ENCODE assay signal across 7 cellular contexts in the genomic region with DNA sequence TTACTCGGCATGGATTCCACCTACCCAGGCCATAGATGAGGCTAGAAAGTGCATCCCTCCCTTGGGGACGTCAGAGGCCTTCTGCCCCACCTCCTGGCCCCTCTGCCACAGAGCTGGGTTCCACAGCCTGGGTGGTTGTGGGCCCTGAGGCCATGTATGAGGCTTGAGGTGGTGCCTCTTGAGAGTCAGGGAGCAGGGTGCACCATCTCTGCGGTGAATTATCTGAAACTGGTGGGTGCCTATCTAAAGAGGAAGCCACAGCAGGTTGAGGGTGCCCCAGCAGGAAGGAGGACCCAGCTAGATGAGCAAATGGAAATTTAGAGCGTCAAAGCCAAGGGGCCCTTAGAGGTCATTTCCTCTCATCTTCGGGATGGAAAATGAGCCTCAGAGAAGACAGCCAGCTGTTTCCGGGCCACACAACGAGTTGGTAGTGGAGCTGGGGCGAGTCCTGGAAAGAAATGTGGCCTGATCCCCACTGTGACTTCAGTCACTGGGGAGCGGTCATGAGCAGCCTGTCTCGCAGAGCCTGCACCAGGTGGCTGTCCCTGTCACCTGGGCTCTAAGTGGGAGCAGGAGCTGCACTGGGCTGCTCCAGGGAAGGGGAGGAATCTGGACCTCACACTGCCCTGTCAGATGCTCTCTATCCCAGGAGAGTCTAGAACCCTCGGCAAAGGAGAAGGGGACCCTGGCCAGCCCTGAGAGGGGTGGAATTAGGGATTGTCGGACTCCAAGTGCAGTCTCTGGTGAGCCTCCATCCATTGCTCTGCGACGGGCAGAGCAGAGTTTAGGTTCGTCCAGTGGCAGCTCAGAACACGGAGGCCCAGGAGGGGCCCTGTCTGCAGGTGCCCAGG. TPM values are rescaled to one million over a fixed set of nuclear protein-coding genes. Genes with fewer than 3 reads are reported as not detected.
DNase-seq lines count a peak whose midpoint lies in the region; ATAC-seq, FAIRE-seq and TF ChIP-seq lines count a peak whose summit lies in the region.

No MANE protein-coding gene starts in this region.

- H4K20me1 ChIP-seq in endothelial cell of umbilical vein (replicated peaks; ENCODE audit: control insufficient read depth, extremely low read depth, insufficient read depth, low read length) (no peaks in the 10 kb centered on the region), smooth muscle cell (ENCODE audit: low read depth) (no peaks in the 10 kb centered on the region)

- ATAC-seq in GM19452 (IDR thresholded peaks at IDR 0.05; ENCODE audit: unreplicated experiment) (peak; percentile 52), HG03558 (IDR thresholded peaks at IDR 0.05; ENCODE audit: extremely low read depth, unreplicated experiment) (peak; percentile 24)

- BruUV-seq in endothelial cell of umbilical vein (replicated peaks; lab: Mats Ljungman, UMichigan): no TSS peak

- H3K36me3 ChIP-seq in endothelial cell of umbilical vein (ENCODE audit: control insufficient read depth in 2 of 2, extremely low read depth in 1 of 2, insufficient read depth in 2 of 2, low read length in 2 of 2): peaks cover 0 to 3% of the 10 kb centered on the region in 2 experiments
- no peaks in the 10 kb centered on the region for H3K36me3 ChIP-seq in smooth muscle cell (ENCODE audit: low read depth)

- FAIRE-seq in endothelial cell of umbilical vein (lab: Jason Lieb, UNC): no peak

- dilution Hi-C loops in endothelial cell of umbilical vein (cut with MboI; ENCODE audit: extremely low pct_ligation_motif_present, low sequenced_read_pairs): no loop called here

- CTCF ChIA-PET in endothelial cell of umbilical vein (lab: Charles Lee): interaction anchor here (1.4 to 2.1 kb wide), 6 partner anchors 11 to 87 kb away, joined by 4 to 7 read pairs (median 4); no protein-coding TSS in a partner anchor

- H3K4me1 ChIP-seq in endothelial cell of umbilical vein (ENCODE audit: control insufficient read depth, extremely low read depth, insufficient read depth, low read length) (peaks cover 13% of the 10 kb centered on the region), smooth muscle cell (ENCODE audit: low read depth) (no peaks in the 10 kb centered on the region)

- H3K27me3 ChIP-seq in endothelial cell of umbilical vein (ENCODE audit: control insufficient read depth in 2 of 2, insufficient read depth in 2 of 2, low read length in 2 of 2) (no peaks in the 10 kb centered on the region), smooth muscle cell (ENCODE audit: low read depth) (no peaks in the 10 kb centered on the region)

- H2AFZ ChIP-seq in endothelial cell of umbilical vein (ENCODE audit: low read depth, low read length) (no peak overlapping the region), smooth muscle cell (ENCODE audit: low read depth) (no peak overlapping the region)

- H3K9me1 ChIP-seq in endothelial cell of umbilical vein (replicated peaks; ENCODE audit: control insufficient read depth, extremely low read depth, insufficient read depth, low read length): no peaks in the 10 kb centered on the region

- DNase-seq in activated CD4-positive, alpha-beta T cell treated with anti-CD3 and anti-CD28 coated beads, Interleukin-2, amount 50 U/mL, for 1 hour: peak; percentile 70
- DNase-seq in endothelial cell of umbilical vein (ENCODE audit: low read depth, low spot score) (no peak), smooth muscle cell (lab: John Stamatoyannopoulos, UW; ENCODE audit: unreplicated experiment) (no peak), dedifferentiated amniotic fluid mesenchymal stem cell (ENCODE audit: extremely low spot score) (no peak), NCI-H774 (lab: John Stamatoyannopoulos, UW) (no peak)

- POLR2A ChIA-PET in endothelial cell of umbilical vein (lab: Charles Lee): no interaction called here

- H3K27ac ChIP-seq in endothelial cell of umbilical vein (ENCODE audit: insufficient read depth, low read depth, low read length) (peak overlapping the region; percentile 43), smooth muscle cell (ENCODE audit: low read depth) (peak overlapping the region; percentile 55)

- H3K9me3 ChIP-seq in endothelial cell of umbilical vein (replicated peaks; ENCODE audit: control insufficient read depth, insufficient read depth, low read length): no peaks in the 10 kb centered on the region
- H3K9me3 ChIP-seq in smooth muscle cell (replicated peaks; ENCODE audit: low read depth): no peaks in the 10 kb centered on the region

- H3K9ac ChIP-seq in endothelial cell of umbilical vein (replicated peaks; ENCODE audit: extremely low read depth, insufficient read depth, low read length) (no peak overlapping the region), smooth muscle cell (ENCODE audit: low read depth) (no peak overlapping the region)

- 68% methylated on average over 16 of the region's 16 CpGs for WGBS in smooth muscle cell (ENCODE audit: low lambda C conversion rate)

- no peak overlapping the region for H3K4me3 ChIP-seq in endothelial cell of umbilical vein (replicated peaks in 1 of 3; ENCODE audit: insufficient read depth in 1 of 3, low read depth in 1 of 3, low read length in 3 of 3)
- H3K4me3 ChIP-seq in smooth muscle cell: no peak overlapping the region

- TF ChIP-seq CTCF in endothelial cell of umbilical vein (IDR thresholded peaks at IDR 0.05; ENCODE audit: extremely low read depth in 1 of 2, insufficient read depth in 1 of 2, low read depth in 1 of 2, low read length in 2 of 2) (no peak), smooth muscle cell (IDR thresholded peaks at IDR 0.05; ENCODE audit: borderline replicate concordance, insufficient read depth, poor library complexity, severe bottlenecking) (no peak)

- no peaks in the 10 kb centered on the region for H3F3A ChIP-seq in smooth muscle cell (ENCODE audit: low read depth)

- H3K79me2 ChIP-seq in endothelial cell of umbilical vein (ENCODE audit: control insufficient read depth, insufficient read depth, low read length): no peaks in the 10 kb centered on the region
- H3K79me2 ChIP-seq in smooth muscle cell (ENCODE audit: low read depth): no peaks in the 10 kb centered on the region

- no peak overlapping the region for H3K4me2 ChIP-seq in endothelial cell of umbilical vein (ENCODE audit: insufficient read depth, low read length)
- H3K4me2 ChIP-seq in smooth muscle cell: no peak overlapping the region

- intact Hi-C loops in endothelial cell of umbilical vein (cut with micrococcal nuclease): no loop called here

- no peak for TF ChIP-seq POLR2A in endothelial cell of umbilical vein (IDR thresholded peaks at IDR 0.05; ENCODE audit: low read depth, low read length)

TF ChIP-seq in endothelial cell of umbilical vein, 7 proteins besides CTCF, POLR2A, EP300 and RAD21:
- TF ChIP-seq MYC (IDR thresholded peaks at IDR 0.05; ENCODE audit: low read depth, low read length) (no peak), POLR2AphosphoS5 (IDR thresholded peaks at IDR 0.05; ENCODE audit: insufficient read depth, low read depth, low read length) (no peak), GATA2 (IDR thresholded peaks at IDR 0.05; ENCODE audit: insufficient read depth, insufficient read length, low read depth, low read length) (no peak), JUN (IDR thresholded peaks at IDR 0.05; ENCODE audit: borderline replicate concordance, insufficient read depth, insufficient read length, low read depth) (no peak), EZH2 (IDR thresholded peaks at IDR 0.05; ENCODE audit: borderline replicate concordance, low read depth, low read length, severe bottlenecking) (no peak)

RNA-seq across cellular contexts. Expression of gene ADORA2A, which starts 7.3 kb away (rescaled TPM):
- total RNA-seq in endothelial cell of umbilical vein (17.1 and 20.0 TPM in 2 replicates), smooth muscle cell (1.5 and 1.8 TPM in 2 replicates)
- polyA plus RNA-seq in endothelial cell of umbilical vein (33.1 and 45.3 TPM in 2 replicates), smooth muscle cell (1.6 and 3.8 TPM in 2 replicates)
- polyA plus RNA-seq in endothelial cell of umbilical vein (2011; cell fraction: cytosol; rRNA removed): 13.5 and 16.6 TPM in 2 replicates
- 14.3 and 15.7 TPM in 2 replicates for polyA plus RNA-seq in endothelial cell of umbilical vein (2011; cell fraction: nucleus; rRNA removed)
- polyA plus RNA-seq in endothelial cell of umbilical vein (2012): 2.9 and 3.6 TPM in 2 replicates
- polyA minus RNA-seq in endothelial cell of umbilical vein: 34.9 TPM in 2 replicates
- polyA minus RNA-seq in endothelial cell of umbilical vein (2011; cell fraction: cytosol; rRNA and poly(A)+ RNA removed): not detected
- polyA minus RNA-seq in endothelial cell of umbilical vein (2011; cell fraction: nucleus; rRNA and poly(A)+ RNA removed): 10.3 and 12.8 TPM in 2 replicates
